Comparison of ENCODE assay signal across 33 cellular contexts in genomic region chr15:60480888-60481287, GRCh38. TPM values are rescaled to one million over a fixed set of nuclear protein-coding genes. Genes with fewer than 3 reads are reported as not detected.
A peak's percentile ranks its signal among the peaks of the same experiment; 100 is the strongest.
DNase-seq lines count a peak whose midpoint lies in the region; ATAC-seq, FAIRE-seq and TF ChIP-seq lines count a peak whose summit lies in the region.
"Had no signal": no experiment of that assay in that cellular context is flagged by ENCODE, and none has a peak within 500 bp of the region (broad histone marks: within the 10 kb centered on the region; RNA-seq: fewer than 3 reads in every experiment).

No MANE protein-coding gene starts in this region.

- no peak for TF ChIP-seq RAD21 in GM12878 (IDR thresholded peaks at IDR 0.05; ENCODE audit: insufficient read depth, low read depth, low read length)

- in situ Hi-C loops in GM12878 (cut with MboI): no loop called here

- peak overlapping the region; percentile 97 for H3K4me3 Mint-ChIP-seq in neural crest cell
- no peak overlapping the region for H3K4me3 Mint-ChIP-seq in stimulated activated effector memory CD8-positive, alpha-beta T cell treated with anti-CD3 and anti-CD28 coated beads, Interleukin-12 subunit alpha, Interleukin-12 subunit beta, amount 100 ng/mL, for 72 hours

- RAD21 ChIA-PET in GM12878 (lab: Charles Lee; ENCODE audit: unreplicated experiment): no interaction called here

- BruUV-seq in GM12878 (replicated peaks; lab: Mats Ljungman, UMichigan): no TSS peak

- no peaks in the 10 kb centered on the region for H3K27me3 ChIP-seq in BLaER1 treated with 17β-estradiol and CSF1 and Interleukin-3, amounts not matched to agents 10 nM and 100 nM
- H3K27me3 ChIP-seq in KMS-11 (ENCODE audit: insufficient read depth, low read depth) (no peaks in the 10 kb centered on the region), GM12878 (replicated peaks in 1 of 2; ENCODE audit: control insufficient read depth in 2 of 2, insufficient read depth in 2 of 2, low read length in 1 of 2) (no peaks in the 10 kb centered on the region)
- H3K27me3 ChIP-seq: brain microvascular endothelial cell, heart right ventricle, ovary, testis had no signal

- no peak for FAIRE-seq in GM12878 (lab: Jason Lieb, UNC)
- FAIRE-seq: frontal cortex, urothelium cell line had no signal

- H3K27ac ChIP-seq in BLaER1 treated with 17β-estradiol and CSF1 and Interleukin-3, amounts not matched to agents 10 nM and 100 nM: no peak overlapping the region
- peak overlapping the region; percentile 92 for H3K27ac ChIP-seq in KMS-11
- no peak overlapping the region for H3K27ac ChIP-seq in GM12878 (ENCODE audit: control insufficient read depth, insufficient read depth)
- H3K27ac ChIP-seq: brain microvascular endothelial cell, heart right ventricle, lower lobe of right lung, ovary, testis had no signal

- H3K27me3 Mint-ChIP-seq in neural crest cell (ENCODE audit: low read depth): no peaks in the 10 kb centered on the region
- H3K27me3 Mint-ChIP-seq: activated CD4-positive, alpha-beta T cell treated with anti-CD3 and anti-CD28 coated beads for 36 hours; activated T-cell treated with anti-CD3 and anti-CD28 coated beads, Interleukin-2, amount 50 U/mL, for 24 hours had no signal

- 98% methylated on average over 2 of the region's 3 CpGs for WGBS in GM12878 (ENCODE audit: insufficient coverage, insufficient replicate concordance, low lambda C conversion rate, missing lambda C conversion rate)

- TF ChIP-seq CTCF in KMS-11 (conservative IDR thresholded peaks at IDR 0.05; ENCODE audit: low read depth, low read length): no peak
- TF ChIP-seq CTCF in GM12878 (IDR thresholded peaks at IDR 0.05 in 2 of 3, conservative IDR thresholded peaks at IDR 0.05 in 1 of 3; ENCODE audit: control insufficient read depth in 2 of 3, extremely low read depth in 1 of 3, insufficient read depth in 1 of 3, low read depth in 3 of 3, low read length in 3 of 3): no peak
- no peak for TF ChIP-seq CTCF in neural crest cell (conservative IDR thresholded peaks at IDR 0.05)

- no peak for TF ChIP-seq EP300 in GM12878 (IDR thresholded peaks at IDR 0.05; ENCODE audit: borderline replicate concordance in 1 of 2, control insufficient read depth in 1 of 2, low read depth in 2 of 2, low read length in 2 of 2)

- H3K4me2 ChIP-seq in BLaER1 treated with 17β-estradiol and CSF1 and Interleukin-3, amounts not matched to agents 10 nM and 100 nM: peak overlapping the region in 8 of 11 experiments; percentile 75 to 92 (median 89); a peak in 13 of 22 replicates
- H3K4me2 ChIP-seq in KMS-11: peak overlapping the region; percentile 75
- H3K4me2 ChIP-seq in GM12878 (ENCODE audit: control insufficient read depth, insufficient read depth): peak overlapping the region; percentile 99

- POLR2A ChIA-PET in GM12878 (lab: Charles Lee): interaction anchor here (0.7 to 1.5 kb wide), 3 partner anchors 14 to 825 kb away, joined by 3 read pairs; no protein-coding TSS in a partner anchor

- H3K9me3 ChIP-seq in BLaER1 treated with 17β-estradiol and CSF1 and Interleukin-3, amounts not matched to agents 10 nM and 100 nM (replicated peaks in 1 of 11): no peaks in the 10 kb centered on the region
- H3K9me3 ChIP-seq in GM12878 (replicated peaks; ENCODE audit: control insufficient read depth, insufficient read depth, low read length): no peaks in the 10 kb centered on the region
- H3K9me3 ChIP-seq: heart right ventricle, lower lobe of right lung, ovary, testis had no signal

- no peak for TF ChIP-seq POLR2A in GM12878 (IDR thresholded peaks at IDR 0.05; ENCODE audit: low read depth, low read length)

- SMC1A ChIA-PET in GM12878 (lab: Charles Lee; ENCODE audit: uncharacterized antibody, unreplicated experiment): interaction anchor here (0.9 to 1.3 kb wide), 4 partner anchors 10 to 419 kb away, joined by 3 to 6 read pairs (median 3); no protein-coding TSS in a partner anchor

- no peak for ATAC-seq in GM12878
- no peak for ATAC-seq in stimulated activated effector memory CD8-positive, alpha-beta T cell treated with anti-CD3 and anti-CD28 coated beads, Interleukin-12 subunit alpha, Interleukin-12 subunit beta, amount 100 ng/mL, for 72 hours
- ATAC-seq: activated CD4-positive, alpha-beta T cell treated with anti-CD3 and anti-CD28 coated beads for 36 hours; heart right ventricle; lower lobe of right lung; Panc1; stimulated activated naive CD8-positive, alpha-beta T cell treated with anti-CD3 and anti-CD28 coated beads, Interleukin-15, Interleukin-2, amounts not matched to agents 100 U/mL and 50 U/mL, for 24 hours had no signal

- no peak overlapping the region for H3K4me3 ChIP-seq in BLaER1 treated with 17β-estradiol and CSF1 and Interleukin-3, amounts not matched to agents 10 nM and 100 nM
- H3K4me3 ChIP-seq in KMS-11 (IDR thresholded peaks at IDR 0.05; ENCODE audit: insufficient read depth, low read depth, low read length) (no peak overlapping the region), GM12878 (peak overlapping the region; percentile 88; the same call in 1 of the 2 replicates)
- H3K4me3 ChIP-seq: lower lobe of right lung, ovary, testis had no signal

- H3K9me3 Mint-ChIP-seq in neural crest cell: no peaks in the 10 kb centered on the region
- H3K9me3 Mint-ChIP-seq in stimulated activated effector memory CD8-positive, alpha-beta T cell treated with anti-CD3 and anti-CD28 coated beads, Interleukin-12 subunit alpha, Interleukin-12 subunit beta, amount 100 ng/mL, for 72 hours: no peaks in the 10 kb centered on the region
- H3K9me3 Mint-ChIP-seq: activated T-cell treated with anti-CD3 and anti-CD28 coated beads, Interleukin-2, amount 50 U/mL, for 24 hours; nephron progenitor cell had no signal

- H3K9ac ChIP-seq in BLaER1 treated with 17β-estradiol and CSF1 and Interleukin-3, amounts not matched to agents 10 nM and 100 nM: no peak overlapping the region
- H3K9ac ChIP-seq in KMS-11: peak overlapping the region; percentile 10; the same call in 1 of the 2 replicates
- no peak overlapping the region for H3K9ac ChIP-seq in GM12878 (ENCODE audit: control insufficient read depth, insufficient read depth, low read length)

- no peak for DNase-seq in GM12878 (ENCODE audit: low read depth, low spot score)
- DNase-seq in neural crest cell (ENCODE audit: low read depth, low spot score): no peak
- no peak for DNase-seq in stimulated activated effector memory CD8-positive, alpha-beta T cell treated with anti-CD3 and anti-CD28 coated beads, Interleukin-12 subunit alpha, Interleukin-12 subunit beta, amount 100 ng/mL, for 72 hours (ENCODE audit: low spot score in 2 of 2)
- DNase-seq in effector CD4-positive, alpha-beta T cell: no peak
- no peak for DNase-seq in NCI-H526 treated with DMSO at 0.1 percent for 48 hours (lab: John Stamatoyannopoulos, UW)
- DNase-seq: activated CD4-positive, alpha-beta T cell treated with anti-CD3 and anti-CD28 coated beads for 36 hours; activated gamma-delta T cell treated with Interleukin-2 at 50 U/mL for 16 hours; activated T-cell treated with anti-CD3 and anti-CD28 coated beads, Interleukin-2, amount 50 U/mL, for 24 hours; brain microvascular endothelial cell; Calu3; cerebellar nuclear complex; DMS79 treated with DMSO at 0.1 percent for 48 hours; GDM1; HCEC 1CT; heart right ventricle; Karpas-422; lower lobe of right lung; MV-4-11; NCI-H1436; NCI-H2081 treated with DMSO at 0.1 percent for 48 hours; NCI-H2227 treated with DMSO at 0.1 percent for 48 hours; NCI-H526; nephron progenitor cell; ovary; SHP77; stimulated activated CD4-positive, alpha-beta T cell treated with anti-CD3 and anti-CD28 coated beads, Interleukin-1b, Interleukin-23, amount 100 ng/mL, for 48 hours; stimulated activated naive CD8-positive, alpha-beta T cell treated with anti-CD3 and anti-CD28 coated beads, Interleukin-15, Interleukin-2, amounts not matched to agents 100 U/mL and 50 U/mL, for 24 hours; testis had no signal

- H3K36me3 Mint-ChIP-seq in neural crest cell (ENCODE audit: low read depth): no peaks in the 10 kb centered on the region
- H3K36me3 Mint-ChIP-seq in stimulated activated effector memory CD8-positive, alpha-beta T cell treated with anti-CD3 and anti-CD28 coated beads, Interleukin-12 subunit alpha, Interleukin-12 subunit beta, amount 100 ng/mL, for 72 hours: peaks cover 33% of the 10 kb centered on the region

- H4K20me1 ChIP-seq in BLaER1 treated with 17β-estradiol and CSF1 and Interleukin-3, amounts not matched to agents 10 nM and 100 nM: no peaks in the 10 kb centered on the region
- H4K20me1 ChIP-seq in KMS-11 (ENCODE audit: insufficient read depth): no peaks in the 10 kb centered on the region
- no peaks in the 10 kb centered on the region for H4K20me1 ChIP-seq in GM12878 (ENCODE audit: control insufficient read depth, insufficient read depth)

- peaks cover 0 to 14% (median 0%) of the 10 kb centered on the region in 11 experiments; a peak in 8 of 22 replicates for H3K36me3 ChIP-seq in BLaER1 treated with 17β-estradiol and CSF1 and Interleukin-3, amounts not matched to agents 10 nM and 100 nM
- H3K36me3 ChIP-seq in KMS-11 (ENCODE audit: insufficient read depth) (no peaks in the 10 kb centered on the region), GM12878 (ENCODE audit: control insufficient read depth in 2 of 2, insufficient read depth in 2 of 2, low read length in 1 of 2) (no peaks in the 10 kb centered on the region)
- H3K36me3 ChIP-seq: brain microvascular endothelial cell, lower lobe of right lung, ovary had no signal

- H3K4me1 ChIP-seq in BLaER1 treated with 17β-estradiol and CSF1 and Interleukin-3, amounts not matched to agents 10 nM and 100 nM: peaks cover 31 to 40% (median 38%) of the 10 kb centered on the region in 10 experiments
- peaks cover 55% of the 10 kb centered on the region for H3K4me1 ChIP-seq in KMS-11 (ENCODE audit: low read depth, poor library complexity, severe bottlenecking)
- H3K4me1 ChIP-seq in GM12878 (ENCODE audit: control insufficient read depth, insufficient read depth, low read length): peaks cover 13% of the 10 kb centered on the region

- H3K4me1 Mint-ChIP-seq in neural crest cell: peaks cover 41% of the 10 kb centered on the region
- peaks cover 36% of the 10 kb centered on the region for H3K4me1 Mint-ChIP-seq in stimulated activated effector memory CD8-positive, alpha-beta T cell treated with anti-CD3 and anti-CD28 coated beads, Interleukin-12 subunit alpha, Interleukin-12 subunit beta, amount 100 ng/mL, for 72 hours

- peaks cover 28% of the 10 kb centered on the region for H3K79me2 ChIP-seq in KMS-11 (ENCODE audit: insufficient read depth, low read depth)
- peaks cover 38% of the 10 kb centered on the region for H3K79me2 ChIP-seq in GM12878 (ENCODE audit: control insufficient read depth, insufficient read depth, low read length)

- no peak overlapping the region for H3K27ac Mint-ChIP-seq in neural crest cell (ENCODE audit: unreplicated experiment)
- no peak overlapping the region for H3K27ac Mint-ChIP-seq in stimulated activated effector memory CD8-positive, alpha-beta T cell treated with anti-CD3 and anti-CD28 coated beads, Interleukin-12 subunit alpha, Interleukin-12 subunit beta, amount 100 ng/mL, for 72 hours
- H3K27ac Mint-ChIP-seq: nephron progenitor cell had no signal

- H2AFZ ChIP-seq in KMS-11 (ENCODE audit: low read depth): no peak overlapping the region
- no peak overlapping the region for H2AFZ ChIP-seq in GM12878 (ENCODE audit: control insufficient read depth, low read depth, low read length)

- CTCF ChIA-PET in GM12878 (lab: Yijun Ruan, JAX): interaction anchor here (0.6 to 2.4 kb wide), 6 partner anchors 23 to 141 kb away, joined by 3 to 9 read pairs (median 4); no protein-coding TSS in a partner anchor

- intact Hi-C loops in GM12878 (cut with micrococcal nuclease; ENCODE audit: unreplicated experiment): no loop called here

RNA-seq across cellular contexts. Expression of gene ICE2, which starts 1.9 kb away (rescaled TPM):
- 169 and 171 TPM in 2 replicates for total RNA-seq in GM12878 (2013; cell fraction: nucleolus; rRNA removed)
- 43.2 and 44.7 TPM in 2 replicates for total RNA-seq in GM12878 (2014; rRNA removed)
- 44.1 and 46.6 TPM in 2 replicates for total RNA-seq in GM12878 (2014; rRNA removed; fragmentation: Illumina TruSeq; extraction: Trizol)
- 46.8 and 56.2 TPM in 2 replicates for total RNA-seq in GM12878 (2021)
- 7.7 TPM for polyA plus RNA-seq in GM12878 (2011; ENCODE audit: low read depth)
- 49.1 and 57.6 TPM in 2 replicates for polyA plus RNA-seq in GM12878 (2011; rRNA removed)
- polyA plus RNA-seq in GM12878 (2011; cell fraction: cytosol; rRNA removed): 20.0 and 23.7 TPM in 2 replicates
- polyA plus RNA-seq in GM12878 (2011; cell fraction: nucleus; rRNA removed): 43.7 and 47.8 TPM in 2 replicates
- 18.0 and 20.0 TPM in 2 replicates for polyA plus RNA-seq in GM12878 (2012)
- polyA plus RNA-seq in GM12878 (2014; fragmentation: Illumina TruSeq; extraction: Trizol): 42.2 and 50.0 TPM in 2 replicates
- polyA plus RNA-seq in GM12878 (2014; fragmentation: Nextera tagmentation; extraction: Ambion mirVana): 10 to 100 TPM; 14.2 to 18.7 TPM
- polyA plus RNA-seq in GM12878 (2014; rRNA removed): 24.2 and 31.0 TPM in 2 replicates
- 10 to 100 TPM; 61.5 to 62.0 TPM for polyA plus RNA-seq in GM12878 (2016; fragmentation: Nextera tagmentation; extraction: Ambion mirVana)
- polyA minus RNA-seq in GM12878 (2011; rRNA and poly(A)+ RNA removed): 51.6 and 52.4 TPM in 2 replicates
- 17.4 and 20.8 TPM in 2 replicates for polyA minus RNA-seq in GM12878 (2011; cell fraction: cytosol; rRNA and poly(A)+ RNA removed)
- polyA minus RNA-seq in GM12878 (2011; cell fraction: nucleus; rRNA and poly(A)+ RNA removed): 43.2 and 92.9 TPM in 2 replicates
- total RNA-seq in neural crest cell: 69.7 and 80.3 TPM in 2 replicates
